9 cellular contexts compared by ENCODE assay signal in genomic region chr7:80136276-80137045, GRCh38. TPM values are rescaled to one million over a fixed set of nuclear protein-coding genes. Genes with fewer than 3 reads are reported as not detected.
DNase-seq lines count a peak whose midpoint lies in the region; ATAC-seq and TF ChIP-seq lines count a peak whose summit lies in the region.
"Had no signal": no experiment of that assay in that cellular context is flagged by ENCODE, and none has a peak within 500 bp of the region (broad histone marks: within the 10 kb centered on the region; RNA-seq: fewer than 3 reads in every experiment).

No MANE protein-coding gene starts in this region.

- peaks cover 38% of the 10 kb centered on the region for H3K4me1 Mint-ChIP-seq in activated naive CD8-positive, alpha-beta T cell treated with anti-CD3 and anti-CD28 coated beads, Interleukin-2, amount 50 U/mL, for 24 hours
- H3K4me1 Mint-ChIP-seq in type B pancreatic cell (ENCODE audit: unreplicated experiment), result peaks cover 31% of the 10 kb centered on the region

- H3K27me3 Mint-ChIP-seq in activated naive CD8-positive, alpha-beta T cell treated with anti-CD3 and anti-CD28 coated beads, Interleukin-2, amount 50 U/mL, for 24 hours, result peaks cover 54% of the 10 kb centered on the region
- peaks cover 9% of the 10 kb centered on the region for H3K27me3 Mint-ChIP-seq in type B pancreatic cell

- H3K36me3 Mint-ChIP-seq in activated naive CD8-positive, alpha-beta T cell treated with anti-CD3 and anti-CD28 coated beads, Interleukin-2, amount 50 U/mL, for 24 hours (ENCODE audit: low read depth), result peaks cover 4% of the 10 kb centered on the region
- no peaks in the 10 kb centered on the region for H3K36me3 Mint-ChIP-seq in type B pancreatic cell

- DNase-seq in DMS53 (lab: John Stamatoyannopoulos, UW), result peak; percentile 32
- DNase-seq in DMS53 treated with DMSO at 0.1 percent for 48 hours (lab: John Stamatoyannopoulos, UW; ENCODE audit: unreplicated experiment), result no peak
- no peak for DNase-seq in activated naive CD8-positive, alpha-beta T cell treated with anti-CD3 and anti-CD28 coated beads, Interleukin-2, amount 50 U/mL, for 24 hours
- peak; percentile 41 for DNase-seq in left kidney (ENCODE audit: low read depth, low spot score)
- no peak for DNase-seq in type B pancreatic cell (ENCODE audit: extremely low spot score, unreplicated experiment)
- no peak for DNase-seq in activated CD8-positive, alpha-beta memory T cell treated with anti-CD3 and anti-CD28 coated beads, Interleukin-2, amount 50 U/mL, for 48 hours
- DNase-seq: activated B cell treated with CpG ODN at 0.5 μM for 24 hours had no signal

- H3K9me3 Mint-ChIP-seq in activated naive CD8-positive, alpha-beta T cell treated with anti-CD3 and anti-CD28 coated beads, Interleukin-2, amount 50 U/mL, for 24 hours, result no peaks in the 10 kb centered on the region
- H3K9me3 Mint-ChIP-seq in type B pancreatic cell, result no peaks in the 10 kb centered on the region
- H3K9me3 Mint-ChIP-seq: activated B cell treated with CpG ODN at 0.5 μM for 24 hours had no signal

- peak overlapping the region; percentile 80 for H3K27ac Mint-ChIP-seq in activated naive CD8-positive, alpha-beta T cell treated with anti-CD3 and anti-CD28 coated beads, Interleukin-2, amount 50 U/mL, for 24 hours
- peak overlapping the region; percentile 87 for H3K27ac Mint-ChIP-seq in type B pancreatic cell
- H3K27ac Mint-ChIP-seq: activated B cell treated with CpG ODN at 0.5 μM for 24 hours had no signal

- TF ChIP-seq CTCF in type B pancreatic cell (conservative IDR thresholded peaks at IDR 0.05), result no peak

- H3K4me3 Mint-ChIP-seq in activated naive CD8-positive, alpha-beta T cell treated with anti-CD3 and anti-CD28 coated beads, Interleukin-2, amount 50 U/mL, for 24 hours, result peak overlapping the region; percentile 66
- H3K4me3 Mint-ChIP-seq in type B pancreatic cell, result peak overlapping the region; percentile 89

- ATAC-seq in HG03097 (IDR thresholded peaks at IDR 0.05; ENCODE audit: low FRiP score, unreplicated experiment) (peak; percentile 31), HG02571 (IDR thresholded peaks at IDR 0.05; ENCODE audit: unreplicated experiment) (no peak)
- peak; percentile 69 for ATAC-seq in activated naive CD8-positive, alpha-beta T cell treated with anti-CD3 and anti-CD28 coated beads, Interleukin-2, amount 50 U/mL, for 24 hours

RNA-seq across cellular contexts. Expression of gene GNAI1, which starts 1.8 kb away (rescaled TPM):
- total RNA-seq in type B pancreatic cell (ENCODE audit: low replicate concordance), result 20.9 and 39.2 TPM in 2 replicates

Comparison
In these comparisons a context has a peak if more than half of its experiments do, and no peak if none do; other contexts are left out.
1. DNase-seq: peak in DMS53 (single experiment) and left kidney (single experiment); none in DMS53 treated with DMSO at 0.1 percent for 48 hours (single experiment), activated naive CD8-positive, alpha-beta T cell treated with anti-CD3 and anti-CD28 coated beads, Interleukin-2, amount 50 U/mL, for 24 hours (single experiment), type B pancreatic cell (single experiment) and activated CD8-positive, alpha-beta memory T cell treated with anti-CD3 and anti-CD28 coated beads, Interleukin-2, amount 50 U/mL, for 48 hours (single experiment).